Comparison of ENCODE assay signal across 30 cellular contexts in the genomic region with DNA sequence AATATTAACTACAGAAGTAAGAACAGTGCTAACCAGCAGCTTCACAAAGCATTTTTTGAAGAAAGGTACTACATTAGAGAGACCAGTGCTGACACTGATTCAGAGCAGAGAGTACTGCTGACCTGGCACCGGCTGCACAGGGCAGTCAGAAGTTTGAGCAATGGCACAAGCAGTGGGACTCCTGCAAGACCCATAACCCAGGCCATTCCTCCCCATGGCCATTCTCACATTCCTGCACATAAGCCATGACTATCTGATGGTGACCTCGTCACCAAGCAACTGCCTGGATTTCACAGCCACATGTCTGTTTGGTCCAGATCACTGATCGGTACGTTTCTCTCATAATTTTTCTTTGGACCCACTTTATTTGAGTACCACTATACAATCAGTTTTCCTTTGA.
"Had no signal": no experiment of that assay in that cellular context is flagged by ENCODE, and none has a peak within 500 bp of the region (broad histone marks: within the 10 kb centered on the region; RNA-seq: fewer than 3 reads in every experiment).

No MANE protein-coding gene starts in this region.

- H3K9me3 Mint-ChIP-seq: memory B cell; naive B cell; natural killer cell treated with Interleukin-12 subunit alpha and Interleukin-12 subunit beta and Interleukin-15 and Interleukin-18, amount 100 ng/mL, for 72 hours; neural crest cell; stimulated activated naive CD8-positive, alpha-beta T cell treated with anti-CD3 and anti-CD28 coated beads, Interleukin-15, Interleukin-2, amounts not matched to agents 100 ng/mL and 50 ng/mL, for 24 hours had no signal

- DNase-seq: dorsolateral prefrontal cortex; effector CD4-positive, alpha-beta T cell; foreskin melanocyte; glutamatergic neuron; heart right ventricle; hippocampal formation; kidney glomerular epithelial cell; naive B cell; right cardiac atrium; sigmoid colon; stimulated activated CD4-positive, alpha-beta T cell treated with anti-CD3 and anti-CD28 coated beads, Interleukin-15, amount 100 ng/mL, for 24 hours; stimulated activated CD4-positive, alpha-beta T cell treated with anti-CD3 and anti-CD28 coated beads, Interleukin-2, amount 100 ng/mL, for 48 hours; stimulated activated naive B cell treated with anti-CD40 and anti-IgM and Interleukin-4, amounts not matched to agents 10 μg/mL and 1 μg/mL and 100 μg/mL, for 72 hours; upper lobe of right lung had no signal

- H3K4me1 Mint-ChIP-seq: memory B cell; naive B cell; neural crest cell; stimulated activated naive B cell treated with anti-CD40 and anti-IgM and Interleukin-4, amounts not matched to agents 10 μg/mL and 1 μg/mL and 100 μg/mL, for 72 hours had no signal

- H3K27ac ChIP-seq: dorsolateral prefrontal cortex, epithelial cell of prostate, esophagus muscularis mucosa, heart right ventricle, neutrophil, parathyroid adenoma, sigmoid colon, skin epidermis, thoracic aorta, tibial nerve, upper lobe of right lung, vagina had no signal

- H3K36me3 ChIP-seq: esophagus muscularis mucosa, heart right ventricle, neutrophil, sigmoid colon, thoracic aorta, tibial nerve, upper lobe of right lung, vagina had no signal

- H3K27me3 ChIP-seq: dorsolateral prefrontal cortex, esophagus muscularis mucosa, heart right ventricle, neutrophil, sigmoid colon, tibial nerve, upper lobe of right lung, vagina had no signal

- H3K27ac Mint-ChIP-seq: memory B cell; naive B cell; natural killer cell treated with Interleukin-12 subunit alpha and Interleukin-12 subunit beta and Interleukin-15 and Interleukin-18, amount 100 ng/mL, for 72 hours; progenitor cell of endocrine pancreas; stimulated activated naive B cell treated with anti-CD40 and anti-IgM and Interleukin-4, amounts not matched to agents 10 μg/mL and 1 μg/mL and 100 μg/mL, for 72 hours; stimulated activated naive CD8-positive, alpha-beta T cell treated with anti-CD3 and anti-CD28 coated beads, Interleukin-15, Interleukin-2, amounts not matched to agents 100 ng/mL and 50 ng/mL, for 24 hours had no signal

- FAIRE-seq: colon, islet of Langerhans had no signal

- H3K79me2 ChIP-seq: parathyroid adenoma had no signal

- H3K27me3 Mint-ChIP-seq: memory B cell; naive B cell; natural killer cell treated with Interleukin-12 subunit alpha and Interleukin-12 subunit beta and Interleukin-15 and Interleukin-18, amount 100 ng/mL, for 72 hours; progenitor cell of endocrine pancreas; stimulated activated naive B cell treated with anti-CD40 and anti-IgM and Interleukin-4, amounts not matched to agents 10 μg/mL and 1 μg/mL and 100 μg/mL, for 72 hours; stimulated activated naive CD8-positive, alpha-beta T cell treated with anti-CD3 and anti-CD28 coated beads, Interleukin-15, Interleukin-2, amounts not matched to agents 100 ng/mL and 50 ng/mL, for 24 hours had no signal

- H3K4me3 Mint-ChIP-seq: memory B cell; naive B cell; natural killer cell treated with Interleukin-12 subunit alpha and Interleukin-12 subunit beta and Interleukin-15 and Interleukin-18, amount 100 ng/mL, for 72 hours; neural crest cell; stimulated activated naive B cell treated with anti-CD40 and anti-IgM and Interleukin-4, amounts not matched to agents 10 μg/mL and 1 μg/mL and 100 μg/mL, for 72 hours; stimulated activated naive CD8-positive, alpha-beta T cell treated with anti-CD3 and anti-CD28 coated beads, Interleukin-15, Interleukin-2, amounts not matched to agents 100 ng/mL and 50 ng/mL, for 24 hours had no signal

- H3K36me3 Mint-ChIP-seq: memory B cell; naive B cell; natural killer cell treated with Interleukin-12 subunit alpha and Interleukin-12 subunit beta and Interleukin-15 and Interleukin-18, amount 100 ng/mL, for 72 hours; stimulated activated naive B cell treated with anti-CD40 and anti-IgM and Interleukin-4, amounts not matched to agents 10 μg/mL and 1 μg/mL and 100 μg/mL, for 72 hours had no signal

- H3K4me1 ChIP-seq: esophagus muscularis mucosa, heart right ventricle, parathyroid adenoma, sigmoid colon, tibial nerve, upper lobe of right lung, vagina had no signal

- H3K4me3 ChIP-seq: dorsolateral prefrontal cortex, esophagus muscularis mucosa, heart right ventricle, lung, sigmoid colon, skin epidermis, thoracic aorta, tibial nerve, upper lobe of right lung, vagina had no signal

- ATAC-seq: heart right ventricle; natural killer cell treated with Interleukin-12 subunit alpha and Interleukin-12 subunit beta and Interleukin-15 and Interleukin-18, amount 100 ng/mL, for 72 hours; right cardiac atrium; stimulated activated naive B cell treated with anti-CD40 and anti-IgM and Interleukin-4, amounts not matched to agents 10 μg/mL and 1 μg/mL and 100 μg/mL, for 72 hours; upper lobe of right lung had no signal

- H3K9me3 ChIP-seq: esophagus muscularis mucosa, heart right ventricle, neutrophil, sigmoid colon, thoracic aorta, tibial nerve, upper lobe of right lung, vagina had no signal

- H2AFZ ChIP-seq: parathyroid adenoma had no signal
